Comparison of ENCODE assay signal across 1 cellular context in genomic region chr22:36862251-36863242, GRCh38.
A peak's percentile ranks its signal among the peaks of the same experiment; 100 is the strongest.
TF ChIP-seq lines count a peak whose summit lies in the region.

No MANE protein-coding gene starts in this region.

TF ChIP-seq in HepG2, 621 proteins besides CTCF, POLR2A, EP300 and RAD21:
- TF ChIP-seq ZKSCAN1 (IDR thresholded peaks at IDR 0.05; ENCODE audit: low read length) (0 out of 2 replicates have a peak, but pooled peaks have one; percentile 40), ZNF687 (CRISPR knock-in tag; IDR thresholded peaks at IDR 0.05) (0 out of 2 replicates have a peak, but pooled peaks have one; percentile 31), ATF7-NPFF (CRISPR knock-in tag; IDR thresholded peaks at IDR 0.05; ENCODE audit: low read depth) (no peak)
